10 cellular contexts compared by ENCODE assay signal in genomic region chr1:153944822-153945117, GRCh38. TPM values are rescaled to one million over a fixed set of nuclear protein-coding genes. Genes with fewer than 3 reads are reported as not detected.
DNase-seq lines count a peak whose midpoint lies in the region; ATAC-seq, FAIRE-seq and TF ChIP-seq lines count a peak whose summit lies in the region.
"Had no signal": no experiment of that assay in that cellular context is flagged by ENCODE, and none has a peak within 500 bp of the region (broad histone marks: within the 10 kb centered on the region; RNA-seq: fewer than 3 reads in every experiment).

No MANE protein-coding gene starts in this region.

- no peaks in the 10 kb centered on the region for H3K27me3 Mint-ChIP-seq in T-helper 1 cell treated with Interleukin-12 subunit alpha and Interleukin-12 subunit beta and Interleukin-4 antibody, amounts not matched to agents 30 μg/mL and 1 μg/mL, for 36 hours (ENCODE audit: low read depth)
- no peaks in the 10 kb centered on the region for H3K27me3 Mint-ChIP-seq in activated CD8-positive, alpha-beta T cell treated with anti-CD3 and anti-CD28 coated beads, Interleukin-2, amount 10 ng/mL, durations not matched to agents 7 days and 5 days (ENCODE audit: low read depth)

- TF ChIP-seq POLR2A in GM12891 (IDR thresholded peaks at IDR 0.05; ENCODE audit: low read depth, low read length): no peak

- H3K4me3 ChIP-seq in keratinocyte (ENCODE audit: control insufficient read depth in 2 of 3, extremely low read depth in 1 of 3, insufficient read depth in 2 of 3, low read depth in 1 of 3, low read length in 3 of 3): peak overlapping the region in 1 of 3 experiments; percentile 75
- peak overlapping the region; percentile 66 to 82 (median 75) for H3K4me3 ChIP-seq in subcutaneous abdominal adipose tissue (ENCODE audit: low read depth in 1 of 5, low read length in 5 of 5)

- dilution Hi-C loops in keratinocyte (cut with MboI; ENCODE audit: extremely low pct_ligation_motif_present, low sequenced_read_pairs): no loop called here

- H3K4me1 ChIP-seq in keratinocyte (ENCODE audit: control insufficient read depth, extremely low read depth, insufficient read depth, low read length) (peaks cover 10% of the 10 kb centered on the region), subcutaneous abdominal adipose tissue (ENCODE audit: control insufficient read depth in 5 of 5, insufficient read depth in 5 of 5, low read length in 5 of 5) (peaks cover 0 to 52% (median 40%) of the 10 kb centered on the region in 5 donors)

- H3K9ac ChIP-seq in keratinocyte (ENCODE audit: control insufficient read depth, extremely low read depth, insufficient read depth, low read length) (no peak overlapping the region), subcutaneous abdominal adipose tissue (ENCODE audit: low read length in 5 of 5) (peak overlapping the region; percentile 38 to 91 (median 88))

- peaks cover 26% of the 10 kb centered on the region for H3K4me1 Mint-ChIP-seq in T-helper 1 cell treated with Interleukin-12 subunit alpha and Interleukin-12 subunit beta and Interleukin-4 antibody, amounts not matched to agents 30 μg/mL and 1 μg/mL, for 36 hours (ENCODE audit: low read depth)
- H3K4me1 Mint-ChIP-seq in activated CD8-positive, alpha-beta T cell treated with anti-CD3 and anti-CD28 coated beads, Interleukin-2, amount 10 ng/mL, durations not matched to agents 7 days and 5 days (ENCODE audit: low read depth): peaks cover 26% of the 10 kb centered on the region

- no peak overlapping the region for H2AFZ ChIP-seq in keratinocyte (ENCODE audit: control insufficient read depth, low read length)

- H4K20me1 ChIP-seq in keratinocyte (ENCODE audit: control insufficient read depth, extremely low read depth, insufficient read depth, low read length): no peaks in the 10 kb centered on the region

- H3K27me3 ChIP-seq in keratinocyte (ENCODE audit: control insufficient read depth, extremely low read depth, insufficient read depth, low read length) (no peaks in the 10 kb centered on the region), subcutaneous abdominal adipose tissue (ENCODE audit: control insufficient read depth in 5 of 5, insufficient read depth in 4 of 5, low read length in 5 of 5) (no peaks in the 10 kb centered on the region)

- peak overlapping the region; percentile 94 for H3K4me3 Mint-ChIP-seq in T-helper 1 cell treated with Interleukin-12 subunit alpha and Interleukin-12 subunit beta and Interleukin-4 antibody, amounts not matched to agents 30 μg/mL and 1 μg/mL, for 36 hours
- H3K4me3 Mint-ChIP-seq in activated CD8-positive, alpha-beta T cell treated with anti-CD3 and anti-CD28 coated beads, Interleukin-2, amount 10 ng/mL, durations not matched to agents 7 days and 5 days: peak overlapping the region; percentile 96

- H3K9me3 ChIP-seq in keratinocyte (ENCODE audit: control insufficient read depth, low read depth, low read length) (no peaks in the 10 kb centered on the region), subcutaneous abdominal adipose tissue (ENCODE audit: control insufficient read depth in 5 of 5, low read length in 5 of 5) (no peaks in the 10 kb centered on the region)

- peaks cover 20 to 35% of the 10 kb centered on the region in 2 experiments for H3K36me3 ChIP-seq in keratinocyte (ENCODE audit: control insufficient read depth in 2 of 2, extremely low read depth in 1 of 2, insufficient read depth in 2 of 2, low read length in 2 of 2)
- H3K36me3 ChIP-seq in subcutaneous abdominal adipose tissue (ENCODE audit: control insufficient read depth in 5 of 5, insufficient read depth in 5 of 5, low read length in 5 of 5): peaks cover 0 to 64% (median 56%) of the 10 kb centered on the region in 5 donors

- FAIRE-seq in keratinocyte (lab: Jason Lieb, UNC) (no peak), GM12891 (lab: Jason Lieb, UNC) (no peak)
- FAIRE-seq: A204.1 had no signal

- no peak for DNase-seq in T-helper 1 cell
- DNase-seq in activated CD8-positive, alpha-beta T cell treated with anti-CD3 and anti-CD28 coated beads, Interleukin-2, amount 10 ng/mL, durations not matched to agents 7 days and 5 days: no peak
- no peak for DNase-seq in keratinocyte (ENCODE audit: low read depth, low spot score)
- DNase-seq in GM12891 (ENCODE audit: insufficient read length, low spot score): no peak
- no peak for DNase-seq in caudate nucleus (lab: John Stamatoyannopoulos, UW)
- no peak for DNase-seq in NCI-H82 treated with DMSO at 0.1 percent for 48 hours (lab: John Stamatoyannopoulos, UW; ENCODE audit: unreplicated experiment)
- DNase-seq: NCI-H2171 treated with DMSO at 0.1 percent for 48 hours had no signal

- no peak for ATAC-seq in activated CD8-positive, alpha-beta T cell treated with anti-CD3 and anti-CD28 coated beads, Interleukin-2, amount 10 ng/mL, durations not matched to agents 7 days and 5 days

- no peak for TF ChIP-seq CTCF in keratinocyte (optimal IDR thresholded peaks at IDR 0.05 in 1 of 3, IDR thresholded peaks at IDR 0.05 in 1 of 3, conservative IDR thresholded peaks at IDR 0.05 in 1 of 3; ENCODE audit: extremely low read depth in 1 of 3, insufficient read depth in 2 of 3, low read length in 3 of 3)

- H3K27ac ChIP-seq in keratinocyte (ENCODE audit: control insufficient read depth, insufficient read depth, low read length) (no peak overlapping the region), subcutaneous abdominal adipose tissue (ENCODE audit: low read depth, low read length) (peak overlapping the region; percentile 84), caudate nucleus (ENCODE audit: low read depth, low read length) (no peak overlapping the region)

- H3K27ac Mint-ChIP-seq in T-helper 1 cell treated with Interleukin-12 subunit alpha and Interleukin-12 subunit beta and Interleukin-4 antibody, amounts not matched to agents 30 μg/mL and 1 μg/mL, for 36 hours: peak overlapping the region; percentile 98
- peak overlapping the region; percentile 97 for H3K27ac Mint-ChIP-seq in activated CD8-positive, alpha-beta T cell treated with anti-CD3 and anti-CD28 coated beads, Interleukin-2, amount 10 ng/mL, durations not matched to agents 7 days and 5 days

- CTCF ChIA-PET in activated CD8-positive, alpha-beta T cell treated with anti-CD3 and anti-CD28 coated beads, Interleukin-2, amount 10 ng/mL, durations not matched to agents 7 days and 5 days (lab: Charles Lee): interaction anchor here (0.8 to 5.5 kb wide), 17 partner anchors 13 to 410 kb away, joined by 3 to 70 read pairs (median 4); partner anchors contain the start of genes CREB3L4, CRTC2, GATAD2B and ILF2

- peaks cover 22% of the 10 kb centered on the region for H3K79me2 ChIP-seq in keratinocyte (ENCODE audit: control insufficient read depth, insufficient read depth, low read length)

- no peaks in the 10 kb centered on the region for H3K9me1 ChIP-seq in keratinocyte (ENCODE audit: control insufficient read depth, extremely low read depth, insufficient read depth, low read length)

- H3K9me3 Mint-ChIP-seq in T-helper 1 cell treated with Interleukin-12 subunit alpha and Interleukin-12 subunit beta and Interleukin-4 antibody, amounts not matched to agents 30 μg/mL and 1 μg/mL, for 36 hours: no peaks in the 10 kb centered on the region
- no peaks in the 10 kb centered on the region for H3K9me3 Mint-ChIP-seq in activated CD8-positive, alpha-beta T cell treated with anti-CD3 and anti-CD28 coated beads, Interleukin-2, amount 10 ng/mL, durations not matched to agents 7 days and 5 days (ENCODE audit: insufficient read depth)

- POLR2A ChIA-PET in activated CD8-positive, alpha-beta T cell treated with anti-CD3 and anti-CD28 coated beads, Interleukin-2, amount 10 ng/mL, durations not matched to agents 7 days and 5 days (lab: Charles Lee): interaction anchor here (0.6 to 5.9 kb wide), 19 partner anchors 8 to 285 kb away, joined by 3 to 71 read pairs (median 6); partner anchors contain the start of genes CREB3L4, CRTC2, GATAD2B and JTB

- peak overlapping the region; percentile 92 for H3K4me2 ChIP-seq in keratinocyte (ENCODE audit: control insufficient read depth, extremely low read depth, insufficient read depth, low read depth, low read length)

- H3K36me3 Mint-ChIP-seq in T-helper 1 cell treated with Interleukin-12 subunit alpha and Interleukin-12 subunit beta and Interleukin-4 antibody, amounts not matched to agents 30 μg/mL and 1 μg/mL, for 36 hours (ENCODE audit: low read depth): peaks cover 46% of the 10 kb centered on the region
- peaks cover 71% of the 10 kb centered on the region for H3K36me3 Mint-ChIP-seq in activated CD8-positive, alpha-beta T cell treated with anti-CD3 and anti-CD28 coated beads, Interleukin-2, amount 10 ng/mL, durations not matched to agents 7 days and 5 days (ENCODE audit: low read depth)

RNA-seq across cellular contexts. Expression of gene DENND4B, which starts 1.7 kb away (rescaled TPM):
- 100 to 1,000 TPM; 140 to 143 TPM for total RNA-seq in activated CD8-positive, alpha-beta T cell treated with anti-CD3 and anti-CD28 coated beads, Interleukin-2, amount 10 ng/mL, durations not matched to agents 7 days and 5 days
- polyA plus RNA-seq in keratinocyte: 7.9 to 16.3 TPM (median 8.0 TPM) in 3 replicates
- polyA plus RNA-seq in keratinocyte (2011; ENCODE audit: low read depth): 3.7 TPM
- 5.0 and 5.3 TPM in 2 replicates for polyA plus RNA-seq in keratinocyte (2011; cell fraction: cytosol; rRNA removed)
- 52.9 and 60.7 TPM in 2 replicates for polyA plus RNA-seq in keratinocyte (2011; cell fraction: nucleus; rRNA removed)
- polyA plus RNA-seq in keratinocyte (2012; ENCODE audit: low replicate concordance): 12.8 and 13.3 TPM in 2 replicates
- 15.5 to 26.8 TPM (median 18.7 TPM) in 3 replicates for polyA minus RNA-seq in keratinocyte
- 10.0 TPM for polyA minus RNA-seq in keratinocyte (2011; cell fraction: cytosol; rRNA and poly(A)+ RNA removed)
- 22.3 and 26.9 TPM in 2 replicates for polyA minus RNA-seq in keratinocyte (2011; cell fraction: nucleus; rRNA and poly(A)+ RNA removed)
- 32.4 TPM for polyA plus RNA-seq in GM12891 (2012; ENCODE audit: low read depth, missing spikeins)

RNA-seq across cellular contexts. Expression of gene CRTC2, which starts 13.6 kb away (rescaled TPM):
- total RNA-seq in activated CD8-positive, alpha-beta T cell treated with anti-CD3 and anti-CD28 coated beads, Interleukin-2, amount 10 ng/mL, durations not matched to agents 7 days and 5 days: 100 to 1,000 TPM in 1 of 2 experiments, 10 to 100 TPM in 1; 85.1 to 104 TPM
- polyA plus RNA-seq in keratinocyte: 14.0 to 20.4 TPM (median 15.9 TPM) in 3 replicates
- polyA plus RNA-seq in keratinocyte (2011; ENCODE audit: low read depth): 5.4 TPM
- polyA plus RNA-seq in keratinocyte (2011; cell fraction: cytosol; rRNA removed): 13.2 and 16.0 TPM in 2 replicates
- 40.6 and 55.5 TPM in 2 replicates for polyA plus RNA-seq in keratinocyte (2011; cell fraction: nucleus; rRNA removed)
- 19.5 and 24.4 TPM in 2 replicates for polyA plus RNA-seq in keratinocyte (2012; ENCODE audit: low replicate concordance)
- polyA minus RNA-seq in keratinocyte: 21.3 to 118 TPM (median 23.3 TPM) in 3 replicates
- polyA minus RNA-seq in keratinocyte (2011; cell fraction: cytosol; rRNA and poly(A)+ RNA removed): 31.1 TPM
- polyA minus RNA-seq in keratinocyte (2011; cell fraction: nucleus; rRNA and poly(A)+ RNA removed): 25.3 and 37.2 TPM in 2 replicates
- 55.7 TPM for polyA plus RNA-seq in GM12891 (2012; ENCODE audit: low read depth, missing spikeins)

RNA-seq across cellular contexts. Expression of gene SLC39A1, which starts 18.6 kb away (rescaled TPM):
- total RNA-seq in activated CD8-positive, alpha-beta T cell treated with anti-CD3 and anti-CD28 coated beads, Interleukin-2, amount 10 ng/mL, durations not matched to agents 7 days and 5 days: 10 to 100 TPM; 35.7 to 36.5 TPM
- 68.4 to 83.6 TPM (median 68.5 TPM) in 3 replicates for polyA plus RNA-seq in keratinocyte
- polyA plus RNA-seq in keratinocyte (2011; ENCODE audit: low read depth): 10.7 TPM
- 60.7 and 69.5 TPM in 2 replicates for polyA plus RNA-seq in keratinocyte (2011; cell fraction: cytosol; rRNA removed)
- polyA plus RNA-seq in keratinocyte (2011; cell fraction: nucleus; rRNA removed): 78.5 and 94.4 TPM in 2 replicates
- polyA plus RNA-seq in keratinocyte (2012; ENCODE audit: low replicate concordance): 50.0 and 85.3 TPM in 2 replicates
- 78.3 to 81.8 TPM (median 78.9 TPM) in 3 replicates for polyA minus RNA-seq in keratinocyte
- 80.0 TPM for polyA minus RNA-seq in keratinocyte (2011; cell fraction: cytosol; rRNA and poly(A)+ RNA removed)
- polyA minus RNA-seq in keratinocyte (2011; cell fraction: nucleus; rRNA and poly(A)+ RNA removed): 40.9 and 53.5 TPM in 2 replicates
- 54.0 TPM for polyA plus RNA-seq in GM12891 (2012; ENCODE audit: low read depth, missing spikeins)

RNA-seq across cellular contexts. Expression of gene GATAD2B, which starts 22.0 kb away (rescaled TPM):
- total RNA-seq in activated CD8-positive, alpha-beta T cell treated with anti-CD3 and anti-CD28 coated beads, Interleukin-2, amount 10 ng/mL, durations not matched to agents 7 days and 5 days: 10 to 100 TPM; 70.2 to 71.7 TPM
- polyA plus RNA-seq in keratinocyte: 4.1 to 7.6 TPM (median 6.1 TPM) in 3 replicates
- 30.4 TPM for polyA plus RNA-seq in keratinocyte (2011; ENCODE audit: low read depth)
- polyA plus RNA-seq in keratinocyte (2011; cell fraction: cytosol; rRNA removed): 7.8 and 8.3 TPM in 2 replicates
- 24.5 and 28.7 TPM in 2 replicates for polyA plus RNA-seq in keratinocyte (2011; cell fraction: nucleus; rRNA removed)
- polyA plus RNA-seq in keratinocyte (2012; ENCODE audit: low replicate concordance): 12.7 and 13.6 TPM in 2 replicates
- 11.5 to 55.1 TPM (median 19.8 TPM) in 3 replicates for polyA minus RNA-seq in keratinocyte
- polyA minus RNA-seq in keratinocyte (2011; cell fraction: cytosol; rRNA and poly(A)+ RNA removed): 8.6 TPM
- polyA minus RNA-seq in keratinocyte (2011; cell fraction: nucleus; rRNA and poly(A)+ RNA removed): 12.0 and 23.2 TPM in 2 replicates
- polyA plus RNA-seq in GM12891 (2012; ENCODE audit: low read depth, missing spikeins): 9.4 TPM

RNA-seq across cellular contexts. Expression of gene CREB3L4, which starts 22.9 kb away (rescaled TPM):
- 1 to 10 TPM; 5.7 to 9.0 TPM for total RNA-seq in activated CD8-positive, alpha-beta T cell treated with anti-CD3 and anti-CD28 coated beads, Interleukin-2, amount 10 ng/mL, durations not matched to agents 7 days and 5 days
- polyA plus RNA-seq in keratinocyte: 6.0 to 6.3 TPM (median 6.2 TPM) in 3 replicates
- 0.94 TPM for polyA plus RNA-seq in keratinocyte (2011; ENCODE audit: low read depth)
- 4.0 and 4.2 TPM in 2 replicates for polyA plus RNA-seq in keratinocyte (2011; cell fraction: cytosol; rRNA removed)
- polyA plus RNA-seq in keratinocyte (2011; cell fraction: nucleus; rRNA removed): 8.2 and 12.0 TPM in 2 replicates
- polyA plus RNA-seq in keratinocyte (2012; ENCODE audit: low replicate concordance): 4.9 and 5.7 TPM in 2 replicates
- polyA minus RNA-seq in keratinocyte: 5.4 to 8.3 TPM (median 7.0 TPM) in 3 replicates
- polyA minus RNA-seq in keratinocyte (2011; cell fraction: cytosol; rRNA and poly(A)+ RNA removed): 4.0 TPM
- polyA minus RNA-seq in keratinocyte (2011; cell fraction: nucleus; rRNA and poly(A)+ RNA removed): 2.5 and 3.1 TPM in 2 replicates
- 10.8 TPM for polyA plus RNA-seq in GM12891 (2012; ENCODE audit: low read depth, missing spikeins)
